33 cellular contexts compared by ENCODE assay signal in the genomic region with DNA sequence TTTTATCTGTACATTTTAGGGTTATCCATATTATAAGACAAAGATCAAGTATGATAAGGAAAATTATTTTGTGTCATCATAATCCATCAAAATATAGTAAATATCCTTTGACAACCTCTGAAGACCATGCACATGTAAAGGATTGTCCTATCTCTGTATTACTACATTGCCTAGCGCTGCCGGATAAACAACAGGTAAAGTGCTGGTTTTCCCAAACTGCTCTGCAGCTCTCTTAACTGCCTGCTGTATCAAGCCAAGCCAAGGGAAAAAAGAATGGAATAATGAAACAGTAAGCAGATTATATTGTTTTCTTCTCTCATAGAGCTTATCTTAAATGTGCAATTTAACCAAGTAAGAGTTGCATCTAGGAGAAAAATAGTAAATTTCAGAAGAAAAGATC.
"Had no signal": no experiment of that assay in that cellular context is flagged by ENCODE, and none has a peak within 500 bp of the region (broad histone marks: within the 10 kb centered on the region; RNA-seq: fewer than 3 reads in every experiment).

No MANE protein-coding gene starts in this region.

- ATAC-seq: activated naive CD4-positive, alpha-beta T cell treated with anti-CD3 and anti-CD28 coated beads, Interleukin-2, amount 50 U/mL, for 72 hours; activated naive CD8-positive, alpha-beta T cell treated with anti-CD3 and anti-CD28 coated beads, Interleukin-2, amount 50 U/mL, for 24 hours; activated T-cell treated with anti-CD3 and anti-CD28 coated beads, Interleukin-2, amount 50 U/mL, for 4 hours; activated T-cell treated with anti-CD3 and anti-CD28 coated beads, Interleukin-2, amount 50 U/mL, for 72 hours; activated T-helper 17 cell treated with anti-CD3 and anti-CD28 coated beads, Interleukin-2, amount 50 U/mL, for 72 hours had no signal

- H3K27ac ChIP-seq: adrenal gland, ascending aorta, brain microvascular endothelial cell, breast epithelium, cardiac muscle cell had no signal

- H3K9me3 ChIP-seq: adrenal gland, ascending aorta, breast epithelium had no signal

- H3K4me1 ChIP-seq: adrenal gland, ascending aorta, breast epithelium had no signal

- H3K4me3 ChIP-seq: adrenal gland, ascending aorta, breast epithelium, cardiac muscle cell had no signal

- FAIRE-seq: astrocyte, bronchial epithelial cell had no signal

- H3K36me3 ChIP-seq: adrenal gland, ascending aorta, brain microvascular endothelial cell, breast epithelium, cardiac muscle cell had no signal

- H3K27me3 ChIP-seq: adrenal gland, ascending aorta, brain microvascular endothelial cell, cardiac muscle cell had no signal

- DNase-seq: activated effector memory CD4-positive, alpha-beta T cell treated with anti-CD3 and anti-CD28 coated beads, Interleukin-2, amount 50 U/mL, for 16 hours; activated effector memory CD4-positive, alpha-beta T cell treated with Interleukin-2 at 50 U/mL for 16 hours; activated gamma-delta T cell; activated gamma-delta T cell treated with Interleukin-2 at 50 U/mL for 16 hours; activated naive CD4-positive, alpha-beta T cell; activated naive CD4-positive, alpha-beta T cell treated with anti-CD3 and anti-CD28 coated beads for 36 hours; activated naive CD4-positive, alpha-beta T cell treated with anti-CD3 and anti-CD28 coated beads, Interleukin-2, amount 10 ng/mL, durations not matched to agents 7 days and 5 days; activated naive CD4-positive, alpha-beta T cell treated with anti-CD3 and anti-CD28 coated beads, Interleukin-2, amount 50 U/mL, for 16 hours; activated naive CD4-positive, alpha-beta T cell treated with Interleukin-2 at 50 U/mL for 16 hours; activated naive CD8-positive, alpha-beta T cell treated with anti-CD3 and anti-CD28 coated beads for 36 hours; activated naive CD8-positive, alpha-beta T cell treated with anti-CD3 and anti-CD28 coated beads, Interleukin-2, amount 10 ng/mL, durations not matched to agents 7 days and 5 days; activated naive CD8-positive, alpha-beta T cell treated with anti-CD3 and anti-CD28 coated beads, Interleukin-2, amount 50 U/mL, for 24 hours; activated T-cell treated with anti-CD3 and anti-CD28 coated beads, Interleukin-2, amount 50 U/mL, for 1 hour; activated T-cell treated with anti-CD3 and anti-CD28 coated beads, Interleukin-2, amount 50 U/mL, for 24 hours; activated T-cell treated with anti-CD3 and anti-CD28 coated beads, Interleukin-2, amount 50 U/mL, for 4 hours; activated T-cell treated with anti-CD3 and anti-CD28 coated beads, Interleukin-2, amount 50 U/mL, for 48 hours; activated T-cell treated with anti-CD3 and anti-CD28 coated beads, Interleukin-2, amount 50 U/mL, for 72 hours; adrenal gland; amniotic stem cell; amygdala; anterior cingulate cortex; aorta; brain microvascular endothelial cell; caudate nucleus; central memory CD4-positive, alpha-beta T cell; cerebellar nuclear complex had no signal
